Comparison of ENCODE assay signal across 1 cellular context in the genomic region with DNA sequence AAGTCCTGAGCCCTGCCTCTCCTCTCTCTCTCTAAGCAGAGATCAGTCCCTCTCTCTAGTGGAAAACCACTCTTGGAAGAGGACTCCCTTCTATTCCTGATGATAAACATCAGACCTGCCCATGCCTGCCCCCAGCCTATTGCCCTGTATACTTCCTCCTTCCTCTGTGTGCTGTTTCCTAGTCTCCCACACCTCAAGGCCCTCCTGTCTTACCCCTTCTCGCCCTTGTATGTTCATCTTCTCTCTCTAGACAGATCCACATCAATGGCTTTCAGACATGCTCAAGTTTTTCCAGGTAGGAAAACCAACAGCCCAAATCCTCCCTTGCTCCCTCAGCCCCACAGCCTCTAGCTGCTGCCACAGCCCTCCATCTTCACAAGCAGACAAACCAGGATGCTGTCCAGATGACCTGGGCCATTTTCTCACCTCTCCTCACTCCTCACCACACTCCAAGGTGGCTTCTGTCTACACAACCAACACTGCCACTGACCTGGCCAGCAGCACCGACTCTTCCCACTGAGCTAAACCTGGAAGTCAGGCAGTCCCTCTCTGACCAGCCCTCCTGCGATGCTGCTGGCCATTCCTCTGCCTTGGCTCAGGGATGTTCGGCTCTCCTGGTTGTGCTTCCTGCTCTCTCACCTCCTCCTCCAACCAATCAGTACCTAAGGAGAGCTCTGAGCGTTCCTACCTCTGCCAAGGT.
TF ChIP-seq lines count a peak whose summit lies in the region.

No MANE protein-coding gene starts in this region.

TF ChIP-seq in HepG2, 621 proteins besides CTCF, POLR2A, EP300 and RAD21 (continued from another document):
- TF ChIP-seq PRMT3 (CRISPR knock-in tag; IDR thresholded peaks at IDR 0.05; ENCODE audit: borderline replicate concordance, low read depth): no peak
- no peak for TF ChIP-seq MTF1 (CRISPR knock-in tag; IDR thresholded peaks at IDR 0.05)
- TF ChIP-seq EED (CRISPR knock-in tag; IDR thresholded peaks at IDR 0.05): 0 out of 2 replicates have a peak, but pooled peaks have one; percentile 12
- no peak for TF ChIP-seq ZNF652 (CRISPR knock-in tag; IDR thresholded peaks at IDR 0.05; ENCODE audit: borderline replicate concordance, low read depth)
- no peak for TF ChIP-seq ZNF556 (CRISPR knock-in tag; IDR thresholded peaks at IDR 0.05; ENCODE audit: borderline replicate concordance)
- TF ChIP-seq SOX6 (IDR thresholded peaks at IDR 0.05): no peak
- TF ChIP-seq SOX6 (CRISPR knock-in tag; IDR thresholded peaks at IDR 0.05): 0 out of 2 replicates have a peak, but pooled peaks have one; percentile 17
- no peak for TF ChIP-seq KDM2A (CRISPR knock-in tag; IDR thresholded peaks at IDR 0.05; ENCODE audit: borderline replicate concordance, low read depth)
- 0 out of 2 replicates have a peak, but pooled peaks have one; percentile 4 for TF ChIP-seq TBX2 (CRISPR knock-in tag; IDR thresholded peaks at IDR 0.05; ENCODE audit: borderline replicate concordance)
- TF ChIP-seq, protein P1, sequence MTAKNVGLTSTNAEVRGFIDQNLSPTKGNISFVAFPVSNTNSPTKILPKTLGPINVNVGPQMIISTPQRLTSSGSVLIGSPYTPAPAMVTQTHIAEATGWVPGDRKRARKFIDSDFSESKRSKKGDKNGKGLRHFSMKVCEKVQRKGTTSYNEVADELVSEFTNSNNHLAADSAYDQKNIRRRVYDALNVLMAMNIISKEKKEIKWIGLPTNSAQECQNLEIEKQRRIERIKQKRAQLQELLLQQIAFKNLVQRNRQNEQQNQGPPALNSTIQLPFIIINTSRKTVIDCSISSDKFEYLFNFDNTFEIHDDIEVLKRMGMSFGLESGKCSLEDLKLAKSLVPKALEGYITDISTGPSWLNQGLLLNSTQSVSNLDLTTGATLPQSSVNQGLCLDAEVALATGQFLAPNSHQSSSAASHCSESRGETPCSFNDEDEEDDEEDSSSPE (CRISPR knock-in tag; IDR thresholded peaks at IDR 0.05): no peak
- no peak for TF ChIP-seq NRL (CRISPR knock-in tag; IDR thresholded peaks at IDR 0.05; ENCODE audit: borderline replicate concordance)
- TF ChIP-seq, protein P2, sequence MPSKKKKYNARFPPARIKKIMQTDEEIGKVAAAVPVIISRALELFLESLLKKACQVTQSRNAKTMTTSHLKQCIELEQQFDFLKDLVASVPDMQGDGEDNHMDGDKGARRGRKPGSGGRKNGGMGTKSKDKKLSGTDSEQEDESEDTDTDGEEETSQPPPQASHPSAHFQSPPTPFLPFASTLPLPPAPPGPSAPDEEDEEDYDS (CRISPR knock-in tag; IDR thresholded peaks at IDR 0.05): no peak
- TF ChIP-seq, protein P3, sequence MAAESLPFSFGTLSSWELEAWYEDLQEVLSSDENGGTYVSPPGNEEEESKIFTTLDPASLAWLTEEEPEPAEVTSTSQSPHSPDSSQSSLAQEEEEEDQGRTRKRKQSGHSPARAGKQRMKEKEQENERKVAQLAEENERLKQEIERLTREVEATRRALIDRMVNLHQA (CRISPR knock-in tag; IDR thresholded peaks at IDR 0.05): no peak
- no peak for TF ChIP-seq ZNF431 (CRISPR knock-in tag; IDR thresholded peaks at IDR 0.05; ENCODE audit: borderline replicate concordance, low read depth)
- TF ChIP-seq, protein P4, sequence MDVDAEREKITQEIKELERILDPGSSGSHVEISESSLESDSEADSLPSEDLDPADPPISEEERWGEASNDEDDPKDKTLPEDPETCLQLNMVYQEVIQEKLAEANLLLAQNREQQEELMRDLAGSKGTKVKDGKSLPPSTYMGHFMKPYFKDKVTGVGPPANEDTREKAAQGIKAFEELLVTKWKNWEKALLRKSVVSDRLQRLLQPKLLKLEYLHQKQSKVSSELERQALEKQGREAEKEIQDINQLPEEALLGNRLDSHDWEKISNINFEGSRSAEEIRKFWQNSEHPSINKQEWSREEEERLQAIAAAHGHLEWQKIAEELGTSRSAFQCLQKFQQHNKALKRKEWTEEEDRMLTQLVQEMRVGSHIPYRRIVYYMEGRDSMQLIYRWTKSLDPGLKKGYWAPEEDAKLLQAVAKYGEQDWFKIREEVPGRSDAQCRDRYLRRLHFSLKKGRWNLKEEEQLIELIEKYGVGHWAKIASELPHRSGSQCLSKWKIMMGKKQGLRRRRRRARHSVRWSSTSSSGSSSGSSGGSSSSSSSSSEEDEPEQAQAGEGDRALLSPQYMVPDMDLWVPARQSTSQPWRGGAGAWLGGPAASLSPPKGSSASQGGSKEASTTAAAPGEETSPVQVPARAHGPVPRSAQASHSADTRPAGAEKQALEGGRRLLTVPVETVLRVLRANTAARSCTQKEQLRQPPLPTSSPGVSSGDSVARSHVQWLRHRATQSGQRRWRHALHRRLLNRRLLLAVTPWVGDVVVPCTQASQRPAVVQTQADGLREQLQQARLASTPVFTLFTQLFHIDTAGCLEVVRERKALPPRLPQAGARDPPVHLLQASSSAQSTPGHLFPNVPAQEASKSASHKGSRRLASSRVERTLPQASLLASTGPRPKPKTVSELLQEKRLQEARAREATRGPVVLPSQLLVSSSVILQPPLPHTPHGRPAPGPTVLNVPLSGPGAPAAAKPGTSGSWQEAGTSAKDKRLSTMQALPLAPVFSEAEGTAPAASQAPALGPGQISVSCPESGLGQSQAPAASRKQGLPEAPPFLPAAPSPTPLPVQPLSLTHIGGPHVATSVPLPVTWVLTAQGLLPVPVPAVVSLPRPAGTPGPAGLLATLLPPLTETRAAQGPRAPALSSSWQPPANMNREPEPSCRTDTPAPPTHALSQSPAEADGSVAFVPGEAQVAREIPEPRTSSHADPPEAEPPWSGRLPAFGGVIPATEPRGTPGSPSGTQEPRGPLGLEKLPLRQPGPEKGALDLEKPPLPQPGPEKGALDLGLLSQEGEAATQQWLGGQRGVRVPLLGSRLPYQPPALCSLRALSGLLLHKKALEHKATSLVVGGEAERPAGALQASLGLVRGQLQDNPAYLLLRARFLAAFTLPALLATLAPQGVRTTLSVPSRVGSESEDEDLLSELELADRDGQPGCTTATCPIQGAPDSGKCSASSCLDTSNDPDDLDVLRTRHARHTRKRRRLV (CRISPR knock-in tag; IDR thresholded peaks at IDR 0.05): 0 out of 2 replicates have a peak, but pooled peaks have one; percentile 19
- TF ChIP-seq, protein P5, sequence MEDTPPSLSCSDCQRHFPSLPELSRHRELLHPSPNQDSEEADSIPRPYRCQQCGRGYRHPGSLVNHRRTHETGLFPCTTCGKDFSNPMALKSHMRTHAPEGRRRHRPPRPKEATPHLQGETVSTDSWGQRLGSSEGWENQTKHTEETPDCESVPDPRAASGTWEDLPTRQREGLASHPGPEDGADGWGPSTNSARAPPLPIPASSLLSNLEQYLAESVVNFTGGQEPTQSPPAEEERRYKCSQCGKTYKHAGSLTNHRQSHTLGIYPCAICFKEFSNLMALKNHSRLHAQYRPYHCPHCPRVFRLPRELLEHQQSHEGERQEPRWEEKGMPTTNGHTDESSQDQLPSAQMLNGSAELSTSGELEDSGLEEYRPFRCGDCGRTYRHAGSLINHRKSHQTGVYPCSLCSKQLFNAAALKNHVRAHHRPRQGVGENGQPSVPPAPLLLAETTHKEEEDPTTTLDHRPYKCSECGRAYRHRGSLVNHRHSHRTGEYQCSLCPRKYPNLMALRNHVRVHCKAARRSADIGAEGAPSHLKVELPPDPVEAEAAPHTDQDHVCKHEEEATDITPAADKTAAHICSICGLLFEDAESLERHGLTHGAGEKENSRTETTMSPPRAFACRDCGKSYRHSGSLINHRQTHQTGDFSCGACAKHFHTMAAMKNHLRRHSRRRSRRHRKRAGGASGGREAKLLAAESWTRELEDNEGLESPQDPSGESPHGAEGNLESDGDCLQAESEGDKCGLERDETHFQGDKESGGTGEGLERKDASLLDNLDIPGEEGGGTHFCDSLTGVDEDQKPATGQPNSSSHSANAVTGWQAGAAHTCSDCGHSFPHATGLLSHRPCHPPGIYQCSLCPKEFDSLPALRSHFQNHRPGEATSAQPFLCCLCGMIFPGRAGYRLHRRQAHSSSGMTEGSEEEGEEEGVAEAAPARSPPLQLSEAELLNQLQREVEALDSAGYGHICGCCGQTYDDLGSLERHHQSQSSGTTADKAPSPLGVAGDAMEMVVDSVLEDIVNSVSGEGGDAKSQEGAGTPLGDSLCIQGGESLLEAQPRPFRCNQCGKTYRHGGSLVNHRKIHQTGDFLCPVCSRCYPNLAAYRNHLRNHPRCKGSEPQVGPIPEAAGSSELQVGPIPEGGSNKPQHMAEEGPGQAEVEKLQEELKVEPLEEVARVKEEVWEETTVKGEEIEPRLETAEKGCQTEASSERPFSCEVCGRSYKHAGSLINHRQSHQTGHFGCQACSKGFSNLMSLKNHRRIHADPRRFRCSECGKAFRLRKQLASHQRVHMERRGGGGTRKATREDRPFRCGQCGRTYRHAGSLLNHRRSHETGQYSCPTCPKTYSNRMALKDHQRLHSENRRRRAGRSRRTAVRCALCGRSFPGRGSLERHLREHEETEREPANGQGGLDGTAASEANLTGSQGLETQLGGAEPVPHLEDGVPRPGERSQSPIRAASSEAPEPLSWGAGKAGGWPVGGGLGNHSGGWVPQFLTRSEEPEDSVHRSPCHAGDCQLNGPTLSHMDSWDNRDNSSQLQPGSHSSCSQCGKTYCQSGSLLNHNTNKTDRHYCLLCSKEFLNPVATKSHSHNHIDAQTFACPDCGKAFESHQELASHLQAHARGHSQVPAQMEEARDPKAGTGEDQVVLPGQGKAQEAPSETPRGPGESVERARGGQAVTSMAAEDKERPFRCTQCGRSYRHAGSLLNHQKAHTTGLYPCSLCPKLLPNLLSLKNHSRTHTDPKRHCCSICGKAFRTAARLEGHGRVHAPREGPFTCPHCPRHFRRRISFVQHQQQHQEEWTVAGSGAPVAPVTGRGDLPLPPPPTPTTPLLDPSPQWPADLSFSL (CRISPR knock-in tag; IDR thresholded peaks at IDR 0.05): no peak
- peak; percentile 57; the same call in 1 of the 2 replicates for TF ChIP-seq ZMAT3 (CRISPR knock-in tag; conservative IDR thresholded peaks at IDR 0.05)
- TF ChIP-seq BRD4 (CRISPR knock-in tag; IDR thresholded peaks at IDR 0.05): no peak
- TF ChIP-seq, protein P6, sequence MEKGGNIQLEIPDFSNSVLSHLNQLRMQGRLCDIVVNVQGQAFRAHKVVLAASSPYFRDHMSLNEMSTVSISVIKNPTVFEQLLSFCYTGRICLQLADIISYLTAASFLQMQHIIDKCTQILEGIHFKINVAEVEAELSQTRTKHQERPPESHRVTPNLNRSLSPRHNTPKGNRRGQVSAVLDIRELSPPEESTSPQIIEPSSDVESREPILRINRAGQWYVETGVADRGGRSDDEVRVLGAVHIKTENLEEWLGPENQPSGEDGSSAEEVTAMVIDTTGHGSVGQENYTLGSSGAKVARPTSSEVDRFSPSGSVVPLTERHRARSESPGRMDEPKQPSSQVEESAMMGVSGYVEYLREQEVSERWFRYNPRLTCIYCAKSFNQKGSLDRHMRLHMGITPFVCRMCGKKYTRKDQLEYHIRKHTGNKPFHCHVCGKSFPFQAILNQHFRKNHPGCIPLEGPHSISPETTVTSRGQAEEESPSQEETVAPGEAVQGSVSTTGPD (CRISPR knock-in tag; IDR thresholded peaks at IDR 0.05): no peak
- TF ChIP-seq, protein P7, sequence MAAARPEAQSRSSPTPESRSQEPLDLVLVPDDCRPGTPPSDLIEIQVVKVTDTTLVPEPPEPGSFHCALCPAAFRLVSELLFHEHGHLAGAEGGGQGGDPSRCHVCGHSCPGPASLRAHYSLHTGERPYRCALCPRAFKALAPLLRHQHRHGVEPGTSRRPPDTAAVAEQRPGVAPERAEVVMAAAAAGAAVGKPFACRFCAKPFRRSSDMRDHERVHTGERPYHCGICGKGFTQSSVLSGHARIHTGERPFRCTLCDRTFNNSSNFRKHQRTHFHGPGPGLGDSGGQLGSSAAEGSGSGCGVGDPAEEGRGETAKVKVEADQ (CRISPR knock-in tag; IDR thresholded peaks at IDR 0.05; ENCODE audit: borderline replicate concordance): no peak
- TF ChIP-seq ZNF337 (CRISPR knock-in tag; IDR thresholded peaks at IDR 0.05; ENCODE audit: borderline replicate concordance, low read depth): no peak
- TF ChIP-seq NPAS2 (CRISPR knock-in tag; IDR thresholded peaks at IDR 0.05; ENCODE audit: borderline replicate concordance): no peak
- no peak for TF ChIP-seq NCOR1 (IDR thresholded peaks at IDR 0.05; ENCODE audit: borderline replicate concordance, low read length)
- TF ChIP-seq ZNF224 (CRISPR knock-in tag; IDR thresholded peaks at IDR 0.05): no peak
- TF ChIP-seq ZBTB1 (CRISPR knock-in tag; IDR thresholded peaks at IDR 0.05; ENCODE audit: borderline replicate concordance): no peak
- no peak for TF ChIP-seq HOXA7 (CRISPR knock-in tag; IDR thresholded peaks at IDR 0.05)
